In genomic region chrX:55488268-55488558, GRCh38 we compare ENCODE assay signal across 8 cellular contexts. TPM values are rescaled to one million over a fixed set of nuclear protein-coding genes. Genes with fewer than 3 reads are reported as not detected.
DNase-seq lines count a peak whose midpoint lies in the region; ATAC-seq lines count a peak whose summit lies in the region.

No MANE protein-coding gene starts in this region.

- no peaks in the 10 kb centered on the region for H3K27me3 Mint-ChIP-seq in activated CD4-positive, alpha-beta T cell treated with anti-CD3 and anti-CD28 coated beads for 36 hours

- peaks cover 3% of the 10 kb centered on the region for H3K36me3 Mint-ChIP-seq in activated CD4-positive, alpha-beta T cell treated with anti-CD3 and anti-CD28 coated beads for 36 hours (ENCODE audit: low read depth)

- peak overlapping the region; percentile 85 for H3K4me3 Mint-ChIP-seq in activated CD4-positive, alpha-beta T cell treated with anti-CD3 and anti-CD28 coated beads for 36 hours

- H3K9me3 Mint-ChIP-seq in activated CD4-positive, alpha-beta T cell treated with anti-CD3 and anti-CD28 coated beads for 36 hours (ENCODE audit: low read depth) = no peaks in the 10 kb centered on the region

- no peak for ATAC-seq in activated CD4-positive, alpha-beta T cell treated with anti-CD3 and anti-CD28 coated beads for 36 hours
- no peak for ATAC-seq in right cardiac atrium

- H3K4me1 ChIP-seq in right cardiac atrium (ENCODE audit: control insufficient read depth, insufficient read depth, low read length) (no peaks in the 10 kb centered on the region), stomach smooth muscle (ENCODE audit: control insufficient read depth, insufficient read depth, low read length) (peaks cover 13% of the 10 kb centered on the region)

- CTCF ChIA-PET in activated CD4-positive, alpha-beta T cell treated with anti-CD3 and anti-CD28 coated beads for 36 hours (lab: Charles Lee) = no interaction called here

- H3K9me3 ChIP-seq in SK-N-MC (ENCODE audit: low read depth, low read length) = no peaks in the 10 kb centered on the region
- H3K9me3 ChIP-seq in right cardiac atrium (ENCODE audit: control insufficient read depth, low read length) = no peaks in the 10 kb centered on the region
- no peaks in the 10 kb centered on the region for H3K9me3 ChIP-seq in stomach smooth muscle (ENCODE audit: control insufficient read depth in 2 of 2, low read length in 2 of 2)

- intact Hi-C loops in activated CD4-positive, alpha-beta T cell treated with anti-CD3 and anti-CD28 coated beads for 36 hours (cut with DNase I, micrococcal nuclease) = no loop called here
- intact Hi-C loops in right cardiac atrium (cut with DNase I) = no loop called here

- H3K27me3 ChIP-seq in right cardiac atrium (ENCODE audit: control insufficient read depth, insufficient read depth) (no peaks in the 10 kb centered on the region), stomach smooth muscle (ENCODE audit: control insufficient read depth in 1 of 2, insufficient read depth in 2 of 2, low read length in 2 of 2) (peaks cover 0 to 16% of the 10 kb centered on the region in 2 donors)

- H3K4me3 ChIP-seq in SK-N-MC (peak overlapping the region; percentile 84), right cardiac atrium (ENCODE audit: low read length) (peak overlapping the region; percentile 92), stomach smooth muscle (ENCODE audit: low read length in 2 of 2) (peak overlapping the region; percentile 44 to 81)

- H3K27ac ChIP-seq in SK-N-MC (peak overlapping the region; percentile 71; the same call in 1 of the 2 replicates), right cardiac atrium (ENCODE audit: low read length) (peak overlapping the region; percentile 84), stomach smooth muscle (ENCODE audit: low read length) (peak overlapping the region; percentile 58)

- POLR2A ChIA-PET in activated CD4-positive, alpha-beta T cell treated with anti-CD3 and anti-CD28 coated beads for 36 hours (lab: Charles Lee) = interaction anchor here (1.7 kb wide), 1 partner anchor 36 kb away, joined by 8 read pairs; the partner anchor contains the start of gene MAGEH1

- under 1% methylated on average over 19 of the region's 19 CpGs for WGBS in right cardiac atrium

- H3K4me1 Mint-ChIP-seq in activated CD4-positive, alpha-beta T cell treated with anti-CD3 and anti-CD28 coated beads for 36 hours = peaks cover 20% of the 10 kb centered on the region

- peak overlapping the region; percentile 67 for H3K9ac ChIP-seq in SK-N-MC (ENCODE audit: insufficient read length)
- H3K9ac ChIP-seq in stomach smooth muscle (ENCODE audit: low read length in 2 of 2) = peak overlapping the region; percentile 55 to 57

- H3K27ac Mint-ChIP-seq in activated CD4-positive, alpha-beta T cell treated with anti-CD3 and anti-CD28 coated beads for 36 hours = peak overlapping the region; percentile 73

- DNase-seq in activated CD4-positive, alpha-beta T cell treated with anti-CD3 and anti-CD28 coated beads for 36 hours = no peak
- DNase-seq in activated CD4-positive, alpha-beta T cell treated with anti-CD3 and anti-CD28 coated beads for 1 hour = no peak
- DNase-seq in SK-N-MC (ENCODE audit: low read depth, low spot score) (no peak), right cardiac atrium (no peak), cortex of kidney (lab: John Stamatoyannopoulos, UW) (no peak), kidney tubule cell (ENCODE audit: low spot score) (no peak), SW480 (ENCODE audit: low spot score) (no peak)

- H3K36me3 ChIP-seq in SK-N-MC (ENCODE audit: insufficient read depth, low read length) = no peaks in the 10 kb centered on the region
- no peaks in the 10 kb centered on the region for H3K36me3 ChIP-seq in stomach smooth muscle (ENCODE audit: control insufficient read depth in 2 of 2, insufficient read depth in 2 of 2, low read length in 2 of 2)

RNA-seq across cellular contexts. Expression of gene USP51, which starts 1.4 kb away (rescaled TPM):
- total RNA-seq in activated CD4-positive, alpha-beta T cell treated with anti-CD3 and anti-CD28 coated beads for 36 hours = 1 to 10 TPM; 1.5 to 2.5 TPM
- 1 to 10 TPM; 3.5 to 5.2 (median 4.3) TPM for total RNA-seq in right cardiac atrium
- 1.7 TPM for polyA plus RNA-seq in right cardiac atrium

RNA-seq across cellular contexts. Expression of gene MAGEH1, which starts 36.3 kb away (rescaled TPM):
- total RNA-seq in activated CD4-positive, alpha-beta T cell treated with anti-CD3 and anti-CD28 coated beads for 36 hours = 10 to 100 TPM; 13.4 to 16.9 TPM
- 10 to 100 TPM; 21.1 to 26.8 (median 22.7) TPM for total RNA-seq in right cardiac atrium
- polyA plus RNA-seq in right cardiac atrium = 22.1 TPM
